In genomic region chrX:10159069-10159468, GRCh38 we compare ENCODE assay signal across 15 cellular contexts. TPM values are rescaled to one million over a fixed set of nuclear protein-coding genes. Genes with fewer than 3 reads are reported as not detected.
DNase-seq lines count a peak whose midpoint lies in the region; FAIRE-seq and TF ChIP-seq lines count a peak whose summit lies in the region.
"Had no signal": no experiment of that assay in that cellular context is flagged by ENCODE, and none has a peak within 500 bp of the region (broad histone marks: within the 10 kb centered on the region; RNA-seq: fewer than 3 reads in every experiment).

No MANE protein-coding gene starts in this region.

- no peak overlapping the region for H2BK120ac ChIP-seq in neuronal stem cell (ENCODE audit: low read depth, low read length)

- POLR2A ChIA-PET in CD8-positive, alpha-beta memory T cell (lab: Charles Lee): no interaction called here

- H4K20me1 ChIP-seq in DOHH2 (ENCODE audit: control insufficient read depth, insufficient read depth, low read depth, low read length): no peaks in the 10 kb centered on the region

- TF ChIP-seq CTCF in DOHH2 (IDR thresholded peaks at IDR 0.05; ENCODE audit: low read depth, low read length, poor library complexity, severe bottlenecking) (no peak), nephron progenitor cell (IDR thresholded peaks at IDR 0.05) (no peak)

- no peak overlapping the region for H3K4ac ChIP-seq in neuronal stem cell (ENCODE audit: low read length)

- DNase-seq in NCI-H526 treated with DMSO at 0.1 percent for 48 hours (lab: John Stamatoyannopoulos, UW): peak; percentile 32
- peak; percentile 77 for DNase-seq in cerebellar cortex (ENCODE audit: low spot score)
- DNase-seq in nephron progenitor cell: no peak
- no peak for DNase-seq in GM12892 (ENCODE audit: insufficient read length)
- DNase-seq in iPS-NIHi11 (ENCODE audit: low spot score): no peak
- no peak for DNase-seq in neuronal stem cell (ENCODE audit: low spot score)
- no peak for DNase-seq in CD8-positive, alpha-beta memory T cell
- DNase-seq: activated CD4-positive, alpha-beta T cell treated with anti-CD3 and anti-CD28 coated beads for 36 hours; MM.1S; NCI-H774; stimulated activated CD4-positive, alpha-beta T cell treated with anti-CD3 and anti-CD28 coated beads, Interleukin-4, amount 100 ng/mL, for 1 hour; stimulated activated naive CD4-positive, alpha-beta T cell treated with Interleukin-2 at 50 U/mL for 16 hours had no signal

- H3K9me3 ChIP-seq in DOHH2 (ENCODE audit: control insufficient read depth, insufficient read depth, low read length) (no peaks in the 10 kb centered on the region), neuronal stem cell (replicated peaks in 1 of 2; ENCODE audit: control insufficient read depth in 2 of 2, insufficient read depth in 1 of 2, low read depth in 1 of 2, low read length in 2 of 2) (no peaks in the 10 kb centered on the region)
- H3K9me3 ChIP-seq in CD8-positive, alpha-beta memory T cell (ENCODE audit: low read length): no peaks in the 10 kb centered on the region

- H2BK15ac ChIP-seq in neuronal stem cell (ENCODE audit: low read length): no peak overlapping the region

- CTCF ChIA-PET in CD8-positive, alpha-beta memory T cell (lab: Charles Lee): no interaction called here

- no peak overlapping the region for H2BK12ac ChIP-seq in neuronal stem cell (ENCODE audit: low read length)

- H3K27me3 Mint-ChIP-seq in nephron progenitor cell (ENCODE audit: low read depth, poor library complexity): peaks cover 7% of the 10 kb centered on the region
- peaks cover 46 to 58% of the 10 kb centered on the region in 2 donors for H3K27me3 Mint-ChIP-seq in CD8-positive, alpha-beta memory T cell

- H3K9ac ChIP-seq in neuronal stem cell (ENCODE audit: low read depth, low read length, poor library complexity): no peak overlapping the region

- H4K91ac ChIP-seq in neuronal stem cell (ENCODE audit: low read depth, low read length, poor library complexity): no peak overlapping the region

- peaks cover 2% of the 10 kb centered on the region for H3K79me1 ChIP-seq in neuronal stem cell (ENCODE audit: low read depth, low read length)

- H3K4me3 Mint-ChIP-seq in nephron progenitor cell: peak overlapping the region; percentile 77
- H3K4me3 Mint-ChIP-seq in CD8-positive, alpha-beta memory T cell: peak overlapping the region in 1 of 7 donors; percentile 34
- H3K4me3 Mint-ChIP-seq: activated CD4-positive, alpha-beta T cell treated with anti-CD3 and anti-CD28 coated beads for 36 hours had no signal

- H3K27ac Mint-ChIP-seq in nephron progenitor cell: no peak overlapping the region
- H3K27ac Mint-ChIP-seq in CD8-positive, alpha-beta memory T cell: no peak overlapping the region
- H3K27ac Mint-ChIP-seq: activated CD4-positive, alpha-beta T cell treated with anti-CD3 and anti-CD28 coated beads for 36 hours had no signal

- peak overlapping the region; percentile 70 for H3K4me3 ChIP-seq in DOHH2 (ENCODE audit: low read length)
- no peak overlapping the region for H3K4me3 ChIP-seq in neuronal stem cell (ENCODE audit: low read length in 2 of 2)
- H3K4me3 ChIP-seq in CD8-positive, alpha-beta memory T cell (ENCODE audit: low read length): no peak overlapping the region
- H3K4me3 ChIP-seq: lung had no signal

- H2BK5ac ChIP-seq in neuronal stem cell (ENCODE audit: low read length): no peak overlapping the region

- peaks cover 46% of the 10 kb centered on the region for H3K4me1 Mint-ChIP-seq in nephron progenitor cell
- peaks cover 3 to 16% (median 5%) of the 10 kb centered on the region in 3 donors for H3K4me1 Mint-ChIP-seq in CD8-positive, alpha-beta memory T cell

- H3K36me3 ChIP-seq in DOHH2 (ENCODE audit: control insufficient read depth, low read length): no peaks in the 10 kb centered on the region
- H3K36me3 ChIP-seq in neuronal stem cell (replicated peaks in 1 of 2; ENCODE audit: control insufficient read depth in 2 of 2, insufficient read depth in 2 of 2, low read length in 2 of 2): no peaks in the 10 kb centered on the region
- no peaks in the 10 kb centered on the region for H3K36me3 ChIP-seq in CD8-positive, alpha-beta memory T cell (ENCODE audit: insufficient read depth, low read length)

- H4K8ac ChIP-seq in neuronal stem cell (ENCODE audit: low read depth, low read length): no peak overlapping the region

- no peak overlapping the region for H2AFZ ChIP-seq in neuronal stem cell (ENCODE audit: low read length)

- peaks cover 50% of the 10 kb centered on the region for H3K4me1 ChIP-seq in DOHH2 (ENCODE audit: control insufficient read depth, low read length)
- H3K4me1 ChIP-seq in neuronal stem cell (ENCODE audit: control insufficient read depth in 2 of 2, insufficient read depth in 1 of 2, low read depth in 1 of 2, low read length in 2 of 2): peaks cover 0 to 2% of the 10 kb centered on the region in 2 donors
- no peaks in the 10 kb centered on the region for H3K4me1 ChIP-seq in CD8-positive, alpha-beta memory T cell (ENCODE audit: insufficient read depth, low read length)

- H3K23ac ChIP-seq in neuronal stem cell (ENCODE audit: low read depth, low read length, poor library complexity): no peak overlapping the region

- H3K18ac ChIP-seq in neuronal stem cell (ENCODE audit: low read length): no peak overlapping the region

- 0 out of 2 replicates have a peak, but pooled peaks cover 4% of the 10 kb centered on the region for H3F3A ChIP-seq in DOHH2 (ENCODE audit: control insufficient read depth, insufficient read depth)

- H3K27ac ChIP-seq in DOHH2 (ENCODE audit: low read depth, low read length) (no peak overlapping the region), neuronal stem cell (replicated peaks; ENCODE audit: low read length) (no peak overlapping the region)
- no peak overlapping the region for H3K27ac ChIP-seq in CD8-positive, alpha-beta memory T cell (ENCODE audit: low read depth, low read length)

- FAIRE-seq in GM12892 (lab: Jason Lieb, UNC): no peak
- FAIRE-seq: endometrium had no signal

- no peaks in the 10 kb centered on the region for H3K9me2 ChIP-seq in DOHH2 (replicated peaks; ENCODE audit: control insufficient read depth, low read length)

- H3K9me3 Mint-ChIP-seq in nephron progenitor cell: peaks cover 41% of the 10 kb centered on the region
- no peaks in the 10 kb centered on the region for H3K9me3 Mint-ChIP-seq in CD8-positive, alpha-beta memory T cell

- peaks cover 28% of the 10 kb centered on the region for H3K27me3 ChIP-seq in DOHH2 (ENCODE audit: control insufficient read depth, low read length)
- peaks cover 0 to 2% (median 0%) of the 10 kb centered on the region in 3 experiments for H3K27me3 ChIP-seq in neuronal stem cell (ENCODE audit: control insufficient read depth in 3 of 3, insufficient read depth in 3 of 3, low read depth in 1 of 3, low read length in 3 of 3)
- no peaks in the 10 kb centered on the region for H3K27me3 ChIP-seq in CD8-positive, alpha-beta memory T cell (ENCODE audit: insufficient read depth, low read length, poor library complexity, severe bottlenecking)

- no peak overlapping the region for H2AK5ac ChIP-seq in neuronal stem cell (ENCODE audit: low read depth, low read length)

- WGBS in neuronal stem cell (ENCODE audit: extremely low coverage in 2 of 2, insufficient read length in 2 of 2, insufficient replicate concordance in 1 of 2), 2 donors: no CpG with 5 or more reads among the region's 9 CpGs

- H3K4me2 ChIP-seq in DOHH2 (ENCODE audit: low read length) (peak overlapping the region; percentile 80), neuronal stem cell (ENCODE audit: insufficient read depth, low read length, poor library complexity, severe bottlenecking) (no peak overlapping the region)

- no peak for TF ChIP-seq POLR2A in GM12892 (IDR thresholded peaks at IDR 0.05; ENCODE audit: low read depth, low read length)

- peaks cover 11% of the 10 kb centered on the region for H3K36me3 Mint-ChIP-seq in nephron progenitor cell (ENCODE audit: low read depth)
- no peaks in the 10 kb centered on the region for H3K36me3 Mint-ChIP-seq in CD8-positive, alpha-beta memory T cell

- no peak overlapping the region for H3K14ac ChIP-seq in neuronal stem cell (ENCODE audit: low read length)

- no peaks in the 10 kb centered on the region for H3K79me2 ChIP-seq in DOHH2 (ENCODE audit: control insufficient read depth, low read length)

RNA-seq across cellular contexts. Expression of gene CLCN4, which starts 2.3 kb away (rescaled TPM):
- 0.74 TPM for polyA plus RNA-seq in GM12892 (2012; ENCODE audit: missing spikeins)
- 4.4 TPM for polyA plus RNA-seq in neuronal stem cell (2013, experiment 1 of 2)
- polyA plus RNA-seq in neuronal stem cell (2013, experiment 2 of 2): 4.3 TPM
- total RNA-seq in CD8-positive, alpha-beta memory T cell: under 1 TPM; 0.04 to 0.20 TPM
- polyA plus RNA-seq in CD8-positive, alpha-beta memory T cell: not detected
- total RNA-seq: activated CD4-positive, alpha-beta T cell treated with anti-CD3 and anti-CD28 coated beads for 36 hours had no signal

Comparison
In these comparisons a context has a peak if more than half of its experiments do, and no peak if none do; other contexts are left out.
1. DNase-seq: peak in NCI-H526 treated with DMSO at 0.1 percent for 48 hours (single experiment) and cerebellar cortex (single experiment); none in nephron progenitor cell (single experiment), GM12892 (single experiment), iPS-NIHi11 (single experiment), neuronal stem cell (single experiment) and CD8-positive, alpha-beta memory T cell (0 of 5).